27 cellular contexts compared by ENCODE assay signal in the genomic region with DNA sequence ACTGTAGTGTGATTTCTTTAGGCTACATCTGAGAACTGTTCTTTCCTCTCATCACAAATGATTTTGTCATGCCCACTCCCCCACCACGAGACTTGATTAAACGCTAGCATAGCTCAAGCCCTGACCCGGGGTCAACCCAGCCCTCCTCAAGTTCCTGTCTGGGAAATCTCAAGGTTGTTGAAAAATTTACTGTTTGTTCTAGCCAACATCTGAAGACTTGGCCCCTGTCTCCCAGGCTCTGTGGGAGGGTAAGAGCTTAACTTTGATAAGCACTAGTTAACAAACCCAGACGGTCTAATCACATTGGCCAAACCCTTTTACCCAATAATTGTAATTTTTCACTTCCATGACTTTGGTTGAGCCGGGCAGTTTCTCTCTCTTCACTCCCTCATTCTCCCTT.
A peak's percentile ranks its signal among the peaks of the same experiment; 100 is the strongest.
DNase-seq lines count a peak whose midpoint lies in the region; ATAC-seq, FAIRE-seq and TF ChIP-seq lines count a peak whose summit lies in the region.
"Had no signal": no experiment of that assay in that cellular context is flagged by ENCODE, and none has a peak within 500 bp of the region (broad histone marks: within the 10 kb centered on the region; RNA-seq: fewer than 3 reads in every experiment).

No MANE protein-coding gene starts in this region.

- H3K27ac Mint-ChIP-seq in mesothelial cell of epicardium: peak overlapping the region; percentile 65
- no peak overlapping the region for H3K27ac Mint-ChIP-seq in activated CD8-positive, alpha-beta T cell treated with anti-CD3 and anti-CD28 coated beads, Interleukin-2, amount 10 ng/mL, durations not matched to agents 7 days and 5 days
- H3K27ac Mint-ChIP-seq in WTC11: no peak overlapping the region
- H3K27ac Mint-ChIP-seq: activated B cell treated with CpG ODN at 0.5 μM for 24 hours; activated naive CD8-positive, alpha-beta T cell; activated T-helper 2 cell treated with anti-CD3 and anti-CD28 coated beads, Interferon-gamma antibody, Interleukin-2, Interleukin-4, amounts not matched to agents 10 μg/mL and 5 μg/mL and 100 μg/mL, durations not matched to agents 14 hours and 24 hours and 36 hours; T-helper 2 cell treated with Interferon-gamma antibody and Interleukin-4, amounts not matched to agents 5 μg/mL and 100 μg/mL, for 36 hours had no signal

- no peak for TF ChIP-seq POLR2A in testis (IDR thresholded peaks at IDR 0.05)

- H3K36me3 Mint-ChIP-seq in mesothelial cell of epicardium (peaks cover 7% of the 10 kb centered on the region), WTC11 (peaks cover 8% of the 10 kb centered on the region)
- H3K36me3 Mint-ChIP-seq in activated CD8-positive, alpha-beta T cell treated with anti-CD3 and anti-CD28 coated beads, Interleukin-2, amount 10 ng/mL, durations not matched to agents 7 days and 5 days (ENCODE audit: low read depth): peaks cover 49% of the 10 kb centered on the region

- peaks cover 4% of the 10 kb centered on the region for H3K4me1 ChIP-seq in testis
- H3K4me1 ChIP-seq: tibial nerve had no signal

- H3K4me1 Mint-ChIP-seq in mesothelial cell of epicardium (peaks cover 16% of the 10 kb centered on the region), WTC11 (peaks cover 9% of the 10 kb centered on the region; the same call in 1 of the 2 replicates)
- peaks cover under 1% of the 10 kb centered on the region for H3K4me1 Mint-ChIP-seq in activated CD8-positive, alpha-beta T cell treated with anti-CD3 and anti-CD28 coated beads, Interleukin-2, amount 10 ng/mL, durations not matched to agents 7 days and 5 days (ENCODE audit: low read depth)

- H3K9me3 Mint-ChIP-seq in mesothelial cell of epicardium (peaks cover 32% of the 10 kb centered on the region), WTC11 (peaks cover 15% of the 10 kb centered on the region)
- H3K9me3 Mint-ChIP-seq in activated CD8-positive, alpha-beta T cell treated with anti-CD3 and anti-CD28 coated beads, Interleukin-2, amount 10 ng/mL, durations not matched to agents 7 days and 5 days (ENCODE audit: insufficient read depth): peaks cover 11% of the 10 kb centered on the region

- H3K27me3 ChIP-seq in testis: no peaks in the 10 kb centered on the region
- H3K27me3 ChIP-seq: stomach, tibial nerve had no signal

- no peaks in the 10 kb centered on the region for H3K36me3 ChIP-seq in testis (ENCODE audit: low read depth, missing control alignments)
- H3K36me3 ChIP-seq: stomach, tibial nerve had no signal

- WGBS in testis, 2 donors: 33 to 38% methylated on average over 5 of the region's 5 CpGs

- H3K27me3 Mint-ChIP-seq in mesothelial cell of epicardium (ENCODE audit: low read depth) (no peaks in the 10 kb centered on the region), WTC11 (ENCODE audit: low read depth) (no peaks in the 10 kb centered on the region)
- no peaks in the 10 kb centered on the region for H3K27me3 Mint-ChIP-seq in activated CD8-positive, alpha-beta T cell treated with anti-CD3 and anti-CD28 coated beads, Interleukin-2, amount 10 ng/mL, durations not matched to agents 7 days and 5 days (ENCODE audit: low read depth)
- H3K27me3 Mint-ChIP-seq: activated B cell treated with CpG ODN at 0.5 μM for 24 hours; activated naive CD8-positive, alpha-beta T cell; CD4-positive, alpha-beta memory T cell; central memory CD8-positive, alpha-beta T cell had no signal

- peak; percentile 12 for FAIRE-seq in endometrium (lab: Jason Lieb, UNC)
- FAIRE-seq: GM12891, kidney had no signal

- H3K4me3 Mint-ChIP-seq in mesothelial cell of epicardium: no peak overlapping the region
- H3K4me3 Mint-ChIP-seq in activated CD8-positive, alpha-beta T cell treated with anti-CD3 and anti-CD28 coated beads, Interleukin-2, amount 10 ng/mL, durations not matched to agents 7 days and 5 days: no peak overlapping the region
- H3K4me3 Mint-ChIP-seq in WTC11: no peak overlapping the region
- H3K4me3 Mint-ChIP-seq: activated B cell treated with CpG ODN at 0.5 μM for 24 hours; activated naive CD8-positive, alpha-beta T cell; CD4-positive, alpha-beta memory T cell; central memory CD8-positive, alpha-beta T cell; T-helper 2 cell treated with Interferon-gamma antibody and Interleukin-4, amounts not matched to agents 5 μg/mL and 100 μg/mL, for 36 hours had no signal

- H3K9me3 ChIP-seq in testis: no peaks in the 10 kb centered on the region
- H3K9me3 ChIP-seq: stomach had no signal

- intact Hi-C loops in left cardiac atrium (cut with DNase I): no loop called here
- intact Hi-C loops in Right ventricle myocardium superior (cut with DNase I): no loop called here
- intact Hi-C loops in testis (cut with DNase I; ENCODE audit: low total_unique reads): no loop called here

- TF ChIP-seq CTCF in mesothelial cell of epicardium (IDR thresholded peaks at IDR 0.05; ENCODE audit: unreplicated experiment): no peak
- TF ChIP-seq CTCF in testis (IDR thresholded peaks at IDR 0.05): no peak
- TF ChIP-seq CTCF in WTC11 (IDR thresholded peaks at IDR 0.05): no peak

- CTCF ChIA-PET in activated CD8-positive, alpha-beta T cell treated with anti-CD3 and anti-CD28 coated beads, Interleukin-2, amount 10 ng/mL, durations not matched to agents 7 days and 5 days (lab: Charles Lee): interaction anchor here (0.8 to 1.7 kb wide), 10 partner anchors 10 to 232 kb away, joined by 3 to 6 read pairs (median 3); no protein-coding TSS in a partner anchor
- CTCF ChIA-PET in WTC11 (lab: Charles Lee): no interaction called here

- peak; percentile 19 to 82 for ATAC-seq in left cardiac atrium
- ATAC-seq in Right ventricle myocardium superior (ENCODE audit: poor library complexity): no peak
- ATAC-seq in activated CD8-positive, alpha-beta T cell treated with anti-CD3 and anti-CD28 coated beads, Interleukin-2, amount 10 ng/mL, durations not matched to agents 7 days and 5 days: no peak
- no peak for ATAC-seq in WTC11

- H3K27ac ChIP-seq in testis: peak overlapping the region in 1 of 2 donors; percentile 26
- H3K27ac ChIP-seq: HL-60, PC-9, stomach, tibial nerve had no signal

- H3K4me3 ChIP-seq in testis: no peak overlapping the region
- H3K4me3 ChIP-seq: PC-9, stomach, tibial nerve had no signal

- peak; percentile 40 for DNase-seq in left cardiac atrium
- DNase-seq in Right ventricle myocardium superior: no peak
- no peak for DNase-seq in mesothelial cell of epicardium (ENCODE audit: low spot score in 2 of 2, unreplicated experiment in 2 of 2)
- peak; percentile 81 for DNase-seq in testis
- DNase-seq in activated CD8-positive, alpha-beta T cell treated with anti-CD3 and anti-CD28 coated beads, Interleukin-2, amount 10 ng/mL, durations not matched to agents 7 days and 5 days: no peak
- no peak for DNase-seq in WTC11 (ENCODE audit: low spot score)
- DNase-seq in HT-29 (ENCODE audit: low spot score): no peak
- DNase-seq: activated B cell treated with CpG ODN at 0.5 μM for 24 hours; activated CD4-positive, alpha-beta T cell treated with anti-CD3 and anti-CD28 coated beads, Interleukin-2, amount 50 U/mL, for 48 hours; activated CD8-positive, alpha-beta memory T cell treated with anti-CD3 and anti-CD28 coated beads, Interleukin-2, amount 50 U/mL, for 4 hours; AML-193; CD4-positive, alpha-beta memory T cell; glutamatergic neuron; kidney; mammary epithelial cell; NCI-H510A; PC-9; SHP77; stomach had no signal

- POLR2A ChIA-PET in activated CD8-positive, alpha-beta T cell treated with anti-CD3 and anti-CD28 coated beads, Interleukin-2, amount 10 ng/mL, durations not matched to agents 7 days and 5 days (lab: Charles Lee): no interaction called here
- POLR2A ChIA-PET in WTC11 (lab: Charles Lee): no interaction called here

TF ChIP-seq in WTC11, 78 proteins besides CTCF, POLR2A, EP300 and RAD21 (continues in another document):
- TF ChIP-seq ATF1 (CRISPR knock-in tag; IDR thresholded peaks at IDR 0.05): no peak
- TF ChIP-seq, protein P1, sequence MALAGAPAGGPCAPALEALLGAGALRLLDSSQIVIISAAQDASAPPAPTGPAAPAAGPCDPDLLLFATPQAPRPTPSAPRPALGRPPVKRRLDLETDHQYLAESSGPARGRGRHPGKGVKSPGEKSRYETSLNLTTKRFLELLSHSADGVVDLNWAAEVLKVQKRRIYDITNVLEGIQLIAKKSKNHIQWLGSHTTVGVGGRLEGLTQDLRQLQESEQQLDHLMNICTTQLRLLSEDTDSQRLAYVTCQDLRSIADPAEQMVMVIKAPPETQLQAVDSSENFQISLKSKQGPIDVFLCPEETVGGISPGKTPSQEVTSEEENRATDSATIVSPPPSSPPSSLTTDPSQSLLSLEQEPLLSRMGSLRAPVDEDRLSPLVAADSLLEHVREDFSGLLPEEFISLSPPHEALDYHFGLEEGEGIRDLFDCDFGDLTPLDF (CRISPR knock-in tag; IDR thresholded peaks at IDR 0.05): no peak
- TF ChIP-seq, protein P2, sequence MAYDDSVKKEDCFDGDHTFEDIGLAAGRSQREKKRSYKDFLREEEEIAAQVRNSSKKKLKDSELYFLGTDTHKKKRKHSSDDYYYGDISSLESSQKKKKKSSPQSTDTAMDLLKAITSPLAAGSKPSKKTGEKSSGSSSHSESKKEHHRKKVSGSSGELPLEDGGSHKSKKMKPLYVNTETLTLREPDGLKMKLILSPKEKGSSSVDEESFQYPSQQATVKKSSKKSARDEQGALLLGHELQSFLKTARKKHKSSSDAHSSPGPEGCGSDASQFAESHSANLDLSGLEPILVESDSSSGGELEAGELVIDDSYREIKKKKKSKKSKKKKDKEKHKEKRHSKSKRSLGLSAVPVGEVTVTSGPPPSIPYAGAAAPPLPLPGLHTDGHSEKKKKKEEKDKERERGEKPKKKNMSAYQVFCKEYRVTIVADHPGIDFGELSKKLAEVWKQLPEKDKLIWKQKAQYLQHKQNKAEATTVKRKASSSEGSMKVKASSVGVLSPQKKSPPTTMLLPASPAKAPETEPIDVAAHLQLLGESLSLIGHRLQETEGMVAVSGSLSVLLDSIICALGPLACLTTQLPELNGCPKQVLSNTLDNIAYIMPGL (CRISPR knock-in tag; IDR thresholded peaks at IDR 0.05): no peak
- TF ChIP-seq, protein P3, sequence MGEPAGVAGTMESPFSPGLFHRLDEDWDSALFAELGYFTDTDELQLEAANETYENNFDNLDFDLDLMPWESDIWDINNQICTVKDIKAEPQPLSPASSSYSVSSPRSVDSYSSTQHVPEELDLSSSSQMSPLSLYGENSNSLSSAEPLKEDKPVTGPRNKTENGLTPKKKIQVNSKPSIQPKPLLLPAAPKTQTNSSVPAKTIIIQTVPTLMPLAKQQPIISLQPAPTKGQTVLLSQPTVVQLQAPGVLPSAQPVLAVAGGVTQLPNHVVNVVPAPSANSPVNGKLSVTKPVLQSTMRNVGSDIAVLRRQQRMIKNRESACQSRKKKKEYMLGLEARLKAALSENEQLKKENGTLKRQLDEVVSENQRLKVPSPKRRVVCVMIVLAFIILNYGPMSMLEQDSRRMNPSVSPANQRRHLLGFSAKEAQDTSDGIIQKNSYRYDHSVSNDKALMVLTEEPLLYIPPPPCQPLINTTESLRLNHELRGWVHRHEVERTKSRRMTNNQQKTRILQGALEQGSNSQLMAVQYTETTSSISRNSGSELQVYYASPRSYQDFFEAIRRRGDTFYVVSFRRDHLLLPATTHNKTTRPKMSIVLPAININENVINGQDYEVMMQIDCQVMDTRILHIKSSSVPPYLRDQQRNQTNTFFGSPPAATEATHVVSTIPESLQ (CRISPR knock-in tag; IDR thresholded peaks at IDR 0.05): no peak

Comparison
In these comparisons a context has a peak if more than half of its experiments do, and no peak if none do; other contexts are left out.
1. ATAC-seq: peak in left cardiac atrium (2 of 2); none in Right ventricle myocardium superior (single experiment), activated CD8-positive, alpha-beta T cell treated with anti-CD3 and anti-CD28 coated beads, Interleukin-2, amount 10 ng/mL, durations not matched to agents 7 days and 5 days (single experiment) and WTC11 (single experiment).
2. DNase-seq: peak in left cardiac atrium (single experiment) and testis (single experiment); none in Right ventricle myocardium superior (single experiment), mesothelial cell of epicardium (0 of 2), activated CD8-positive, alpha-beta T cell treated with anti-CD3 and anti-CD28 coated beads, Interleukin-2, amount 10 ng/mL, durations not matched to agents 7 days and 5 days (single experiment), WTC11 (single experiment) and HT-29 (single experiment).